Comparison of ENCODE assay signal across 22 cellular contexts in the genomic region with DNA sequence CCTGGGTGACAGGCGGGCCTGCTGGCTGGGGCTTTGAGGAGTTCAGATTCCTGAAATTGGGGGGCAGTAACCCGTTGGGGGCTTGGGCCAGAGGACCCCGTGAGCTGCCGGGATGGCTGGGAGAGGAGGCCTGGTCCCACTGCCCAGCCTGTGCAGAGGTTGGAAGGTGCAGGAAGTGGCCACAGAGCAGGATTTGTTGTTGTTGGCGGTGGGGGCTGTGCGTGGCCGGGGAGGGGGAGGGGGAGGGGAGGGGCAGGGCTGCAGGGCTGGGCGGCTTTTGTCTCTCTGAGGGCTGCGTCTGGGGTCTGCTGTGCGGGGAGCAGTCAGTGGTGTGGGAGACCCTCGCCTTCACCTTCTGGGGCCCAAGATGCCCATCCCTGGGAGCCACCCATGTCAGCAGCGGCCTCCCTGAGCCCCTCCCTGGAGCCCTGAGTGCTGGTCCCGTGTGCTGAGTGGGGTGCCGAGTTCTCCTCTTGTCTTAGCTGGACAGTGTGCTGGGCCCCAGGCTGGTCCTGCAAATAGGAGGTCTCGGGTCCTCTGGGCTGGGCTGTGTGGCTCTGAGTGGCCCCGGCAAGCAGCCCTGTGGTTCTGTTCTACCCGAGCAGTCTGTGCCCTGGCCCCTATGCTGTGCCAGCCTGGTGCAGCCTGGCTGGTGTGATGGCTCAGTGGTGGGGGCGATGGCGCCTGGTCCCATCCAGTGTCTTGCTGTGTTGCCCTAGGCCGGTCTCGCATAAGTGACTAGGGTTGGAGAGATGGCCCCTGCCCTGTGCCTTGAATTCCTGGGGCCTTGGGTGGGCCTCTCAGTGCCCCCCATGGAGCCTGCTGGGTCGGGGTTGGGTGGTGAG. TPM values are rescaled to one million over a fixed set of nuclear protein-coding genes. Genes with fewer than 3 reads are reported as not detected.
A peak's percentile ranks its signal among the peaks of the same experiment; 100 is the strongest.
DNase-seq lines count a peak whose midpoint lies in the region; ATAC-seq and TF ChIP-seq lines count a peak whose summit lies in the region.
"Had no signal": no experiment of that assay in that cellular context is flagged by ENCODE, and none has a peak within 500 bp of the region (broad histone marks: within the 10 kb centered on the region; RNA-seq: fewer than 3 reads in every experiment).

No MANE protein-coding gene starts in this region.

- peaks cover 83% of the 10 kb centered on the region for H3K4me1 ChIP-seq in BE2C
- H3K4me1 ChIP-seq: uterus had no signal

- H3K4me1 Mint-ChIP-seq in neural crest cell: peaks cover 24% of the 10 kb centered on the region

- no peak overlapping the region for H3K4me3 Mint-ChIP-seq in neural crest cell

- ATAC-seq in left cardiac atrium (no peak), GM19328 (IDR thresholded peaks at IDR 0.05; ENCODE audit: unreplicated experiment) (no peak)
- ATAC-seq: K562, mucosa of descending colon had no signal

- DNase-seq in BE2C: peak; percentile 37
- no peak for DNase-seq in SK-N-MC (ENCODE audit: low read depth, low spot score)
- DNase-seq in left cardiac atrium: peak; percentile 25
- no peak for DNase-seq in neural crest cell (ENCODE audit: low read depth, low spot score)
- DNase-seq in DMS 273 treated with DMSO at 0.1 percent for 48 hours (lab: John Stamatoyannopoulos, UW): no peak
- no peak for DNase-seq in retina
- DNase-seq in OCI-M2 (lab: John Stamatoyannopoulos, UW; ENCODE audit: unreplicated experiment): no peak
- DNase-seq: activated CD4-positive, alpha-beta T cell treated with anti-CD3 and anti-CD28 coated beads, Interleukin-2, amount 50 U/mL, for 48 hours; activated gamma-delta T cell treated with Interleukin-2 at 50 U/mL for 16 hours; C1 segment of cervical spinal cord; central memory CD4-positive, alpha-beta T cell; NCI-H2171 treated with DMSO at 0.1 percent for 48 hours; SHP77 treated with DMSO at 0.1 percent for 48 hours; substantia nigra; uterus had no signal

- H3K27ac Mint-ChIP-seq in neural crest cell (ENCODE audit: unreplicated experiment): peak overlapping the region; percentile 35

- no peaks in the 10 kb centered on the region for H3K27me3 Mint-ChIP-seq in neural crest cell (ENCODE audit: low read depth)

- intact Hi-C loops in left cardiac atrium (cut with DNase I): loop anchor here in 1 of 2 donors (10.0 kb wide), 1 partner anchor 226 kb away; no protein-coding TSS in a partner anchor

- TF ChIP-seq CTCF in BE2C (IDR thresholded peaks at IDR 0.05; ENCODE audit: low read depth, low read length) (no peak), neural crest cell (conservative IDR thresholded peaks at IDR 0.05) (no peak)

- H3K27me3 ChIP-seq in BE2C: no peaks in the 10 kb centered on the region
- H3K27me3 ChIP-seq: uterus had no signal

- H3K36me3 ChIP-seq in BE2C (peaks cover 78% of the 10 kb centered on the region), SK-N-MC (ENCODE audit: insufficient read depth, low read length) (no peaks in the 10 kb centered on the region)
- H3K36me3 ChIP-seq: gastroesophageal sphincter, uterus had no signal

- H3K4me3 ChIP-seq in BE2C (ENCODE audit: low read depth, low read length): peak overlapping the region; percentile 29
- 0 out of 2 replicates have a peak overlapping the region, but pooled peaks have one; percentile 59 for H3K4me3 ChIP-seq in SK-N-MC
- H3K4me3 ChIP-seq: A549, esophagus muscularis mucosa, gastroesophageal sphincter, K562, mucosa of descending colon, uterus had no signal

- no peaks in the 10 kb centered on the region for H3K36me3 Mint-ChIP-seq in neural crest cell (ENCODE audit: low read depth)

- H3K27ac ChIP-seq in SK-N-MC: 0 out of 2 replicates have a peak overlapping the region, but pooled peaks have one; percentile 17
- H3K27ac ChIP-seq: uterus, VCaP had no signal

- no peaks in the 10 kb centered on the region for H3K9me3 Mint-ChIP-seq in neural crest cell

- H3K9ac ChIP-seq in SK-N-MC (ENCODE audit: insufficient read length): no peak overlapping the region

- H3K9me3 ChIP-seq in BE2C (no peaks in the 10 kb centered on the region), SK-N-MC (ENCODE audit: low read depth, low read length) (no peaks in the 10 kb centered on the region)
- H3K9me3 ChIP-seq: A549, esophagus muscularis mucosa, gastroesophageal sphincter, mucosa of descending colon, uterus had no signal

RNA-seq across cellular contexts. Expression of a gene that starts 10.3 kb away (rescaled TPM):
- polyA plus RNA-seq in BE2C (2012; ENCODE audit: insufficient read depth, insufficient read length, low read depth): 87.1 TPM
- total RNA-seq in left cardiac atrium (1 to 10 TPM; 7.6 to 8.1 TPM), neural crest cell (15.0 and 15.2 TPM in 2 replicates)
- polyA plus RNA-seq: K562 had no signal

Comparison
In these comparisons a context has a peak if more than half of its experiments do, and no peak if none do; other contexts are left out.
1. DNase-seq: peak in BE2C (single experiment) and left cardiac atrium (single experiment); none in SK-N-MC (single experiment), neural crest cell (single experiment), DMS 273 treated with DMSO at 0.1 percent for 48 hours (single experiment), retina (single experiment) and OCI-M2 (single experiment).